ENCODE assay signal across 21 cellular contexts in genomic region chr3:179565496-179565895, GRCh38. TPM values are rescaled to one million over a fixed set of nuclear protein-coding genes. Genes with fewer than 3 reads are reported as not detected.
DNase-seq lines count a peak whose midpoint lies in the region; ATAC-seq and TF ChIP-seq lines count a peak whose summit lies in the region.
"Had no signal": no experiment of that assay in that cellular context is flagged by ENCODE, and none has a peak within 500 bp of the region (broad histone marks: within the 10 kb centered on the region; RNA-seq: fewer than 3 reads in every experiment).

No MANE protein-coding gene starts in this region.

- H3K36me3 ChIP-seq in DOHH2 (ENCODE audit: control insufficient read depth, low read length), result peaks cover 31% of the 10 kb centered on the region
- H3K36me3 ChIP-seq in effector memory CD4-positive, alpha-beta T cell (ENCODE audit: control insufficient read depth, insufficient read depth, low read length), result peaks cover 4% of the 10 kb centered on the region
- peaks cover 5% of the 10 kb centered on the region for H3K36me3 ChIP-seq in neural progenitor cell

- H3K36me3 Mint-ChIP-seq in IgD-negative memory B cell, result no peaks in the 10 kb centered on the region
- peaks cover 21% of the 10 kb centered on the region for H3K36me3 Mint-ChIP-seq in activated T-helper 2 cell treated with anti-CD3 and anti-CD28 coated beads, Interferon-gamma antibody, Interleukin-2, Interleukin-4, amounts not matched to agents 10 μg/mL and 5 μg/mL and 100 μg/mL, durations not matched to agents 14 hours and 24 hours and 36 hours (ENCODE audit: low read depth)
- peaks cover 1% of the 10 kb centered on the region for H3K36me3 Mint-ChIP-seq in neural progenitor cell

- H3K27ac Mint-ChIP-seq in IgD-negative memory B cell (peak overlapping the region in 2 of 3 donors; percentile 26 to 55), neural progenitor cell (no peak overlapping the region)
- peak overlapping the region; percentile 86 for H3K27ac Mint-ChIP-seq in activated T-helper 2 cell treated with anti-CD3 and anti-CD28 coated beads, Interferon-gamma antibody, Interleukin-2, Interleukin-4, amounts not matched to agents 10 μg/mL and 5 μg/mL and 100 μg/mL, durations not matched to agents 14 hours and 24 hours and 36 hours
- H3K27ac Mint-ChIP-seq: type B pancreatic cell had no signal

- H3K4me3 Mint-ChIP-seq in IgD-negative memory B cell (peak overlapping the region in 2 of 4 donors; percentile 3 to 67), neural progenitor cell (no peak overlapping the region)
- peak overlapping the region; percentile 27 for H3K4me3 Mint-ChIP-seq in activated T-helper 2 cell treated with anti-CD3 and anti-CD28 coated beads, Interferon-gamma antibody, Interleukin-2, Interleukin-4, amounts not matched to agents 10 μg/mL and 5 μg/mL and 100 μg/mL, durations not matched to agents 14 hours and 24 hours and 36 hours (ENCODE audit: low read depth)
- H3K4me3 Mint-ChIP-seq: effector memory CD8-positive, alpha-beta T cell; type B pancreatic cell had no signal

- DNase-seq in GM13976 (ENCODE audit: low spot score), result peak; percentile 38
- DNase-seq in activated T-helper 2 cell treated with anti-CD3 and anti-CD28 coated beads, Interferon-gamma antibody, Interleukin-2, Interleukin-4, amounts not matched to agents 10 μg/mL and 5 μg/mL and 100 μg/mL, durations not matched to agents 14 hours and 24 hours and 36 hours (ENCODE audit: low spot score), result no peak
- DNase-seq in effector memory CD4-positive, alpha-beta T cell, result no peak
- DNase-seq in cerebellar cortex (ENCODE audit: low spot score), result no peak
- DNase-seq in neural progenitor cell (ENCODE audit: low spot score), result no peak
- DNase-seq: DMS79; effector memory CD8-positive, alpha-beta T cell; hypothalamus; midbrain; NCI-H1417; NK-92 treated with Interleukin-12 subunit alpha and Interleukin-12 subunit beta, amount 100 ng/mL, for 24 hours; occipital lobe; SHP77 treated with DMSO at 0.1 percent for 48 hours; stimulated activated CD4-positive, alpha-beta T cell treated with anti-CD3 and anti-CD28 coated beads, Interleukin-4, amount 100 ng/mL, for 24 hours had no signal

- H3K27me3 Mint-ChIP-seq in IgD-negative memory B cell (no peaks in the 10 kb centered on the region), neural progenitor cell (ENCODE audit: insufficient read depth, low read depth) (peaks cover 4% of the 10 kb centered on the region)
- H3K27me3 Mint-ChIP-seq in activated T-helper 2 cell treated with anti-CD3 and anti-CD28 coated beads, Interferon-gamma antibody, Interleukin-2, Interleukin-4, amounts not matched to agents 10 μg/mL and 5 μg/mL and 100 μg/mL, durations not matched to agents 14 hours and 24 hours and 36 hours (ENCODE audit: low read depth), result peaks cover 4% of the 10 kb centered on the region
- H3K27me3 Mint-ChIP-seq: effector memory CD8-positive, alpha-beta T cell; type B pancreatic cell had no signal

- H3K4me3 ChIP-seq in DOHH2 (ENCODE audit: low read length) (no peak overlapping the region), neural progenitor cell (no peak overlapping the region)
- H3K4me3 ChIP-seq in effector memory CD4-positive, alpha-beta T cell (ENCODE audit: insufficient read depth, low read depth, low read length, poor library complexity, severe bottlenecking), result no peak overlapping the region
- H3K4me3 ChIP-seq: BLaER1, cardiac muscle cell had no signal

- H3K79me2 ChIP-seq in DOHH2 (ENCODE audit: control insufficient read depth, low read length), result peaks cover 71% of the 10 kb centered on the region
- H3K79me2 ChIP-seq in neural progenitor cell (ENCODE audit: low read depth), result peaks cover 65% of the 10 kb centered on the region

- H3K4me1 Mint-ChIP-seq in IgD-negative memory B cell (peaks cover 23 to 31% (median 25%) of the 10 kb centered on the region in 3 donors), neural progenitor cell (peaks cover 14% of the 10 kb centered on the region)
- peaks cover 30% of the 10 kb centered on the region for H3K4me1 Mint-ChIP-seq in activated T-helper 2 cell treated with anti-CD3 and anti-CD28 coated beads, Interferon-gamma antibody, Interleukin-2, Interleukin-4, amounts not matched to agents 10 μg/mL and 5 μg/mL and 100 μg/mL, durations not matched to agents 14 hours and 24 hours and 36 hours (ENCODE audit: low read depth)

- H4K20me1 ChIP-seq in DOHH2 (ENCODE audit: control insufficient read depth, insufficient read depth, low read depth, low read length), result peaks cover 11% of the 10 kb centered on the region; the same call in 1 of the 2 replicates
- H4K20me1 ChIP-seq in neural progenitor cell (ENCODE audit: low read depth), result peaks cover 58% of the 10 kb centered on the region

- H3K9me3 ChIP-seq in DOHH2 (ENCODE audit: control insufficient read depth, insufficient read depth, low read length) (no peaks in the 10 kb centered on the region), neural progenitor cell (ENCODE audit: low read depth) (no peaks in the 10 kb centered on the region)
- H3K9me3 ChIP-seq in effector memory CD4-positive, alpha-beta T cell (ENCODE audit: control insufficient read depth, low read length), result no peaks in the 10 kb centered on the region
- H3K9me3 ChIP-seq: BLaER1 had no signal

- H3K4me1 ChIP-seq in DOHH2 (ENCODE audit: control insufficient read depth, low read length), result peaks cover 29% of the 10 kb centered on the region
- peaks cover 13% of the 10 kb centered on the region for H3K4me1 ChIP-seq in effector memory CD4-positive, alpha-beta T cell (ENCODE audit: control insufficient read depth, insufficient read depth, low read length, poor library complexity, severe bottlenecking)
- peaks cover 9% of the 10 kb centered on the region for H3K4me1 ChIP-seq in neural progenitor cell

- H3F3A ChIP-seq in DOHH2 (ENCODE audit: control insufficient read depth, insufficient read depth) (no peaks in the 10 kb centered on the region), neural progenitor cell (ENCODE audit: low read depth) (peaks cover 13% of the 10 kb centered on the region)

- no peak overlapping the region for H3K9ac ChIP-seq in neural progenitor cell

- H3K27me3 ChIP-seq in DOHH2 (ENCODE audit: control insufficient read depth, low read length) (no peaks in the 10 kb centered on the region), neural progenitor cell (no peaks in the 10 kb centered on the region)
- no peaks in the 10 kb centered on the region for H3K27me3 ChIP-seq in effector memory CD4-positive, alpha-beta T cell (replicated peaks; ENCODE audit: control insufficient read depth, insufficient read depth, low read length, poor library complexity, severe bottlenecking)
- H3K27me3 ChIP-seq: BLaER1, cardiac muscle cell had no signal

- H3K4me2 ChIP-seq in DOHH2 (ENCODE audit: low read length) (peak overlapping the region; percentile 39), neural progenitor cell (no peak overlapping the region)

- TF ChIP-seq CTCF in DOHH2 (IDR thresholded peaks at IDR 0.05; ENCODE audit: low read depth, low read length, poor library complexity, severe bottlenecking) (no peak), GM13976 (IDR thresholded peaks at IDR 0.05; ENCODE audit: borderline replicate concordance, control extremely low read depth, extremely low read depth, insufficient read depth, missing control alignments) (no peak), neural progenitor cell (IDR thresholded peaks at IDR 0.05) (no peak)

- no peaks in the 10 kb centered on the region for H3K9me2 ChIP-seq in DOHH2 (replicated peaks; ENCODE audit: control insufficient read depth, low read length)

- H2AFZ ChIP-seq in neural progenitor cell (replicated peaks), result no peak overlapping the region

- intact Hi-C loops in activated T-helper 2 cell treated with anti-CD3 and anti-CD28 coated beads, Interferon-gamma antibody, Interleukin-2, Interleukin-4, amounts not matched to agents 10 μg/mL and 5 μg/mL and 100 μg/mL, durations not matched to agents 14 hours and 24 hours and 36 hours (cut with micrococcal nuclease), result loop anchor here (1.0 kb wide), 1 partner anchor 87 kb away; no protein-coding TSS in a partner anchor

- no peak overlapping the region for H3K27ac ChIP-seq in DOHH2 (ENCODE audit: low read depth, low read length)
- H3K27ac ChIP-seq in effector memory CD4-positive, alpha-beta T cell (ENCODE audit: insufficient read depth, low read length, poor library complexity, severe bottlenecking), result no peak overlapping the region
- no peak overlapping the region for H3K27ac ChIP-seq in neural progenitor cell
- H3K27ac ChIP-seq: BLaER1, cardiac muscle cell, HL-60 had no signal

- in situ Hi-C loops in GM13976 (cut with MboI; ENCODE audit: low sequenced_read_pairs, unreplicated experiment), result loop anchor here (10.0 to 25.0 kb wide), 3 partner anchors 153 to 553 kb away; no protein-coding TSS in a partner anchor

- H3K9me3 Mint-ChIP-seq in IgD-negative memory B cell (no peaks in the 10 kb centered on the region), neural progenitor cell (no peaks in the 10 kb centered on the region)
- no peaks in the 10 kb centered on the region for H3K9me3 Mint-ChIP-seq in activated T-helper 2 cell treated with anti-CD3 and anti-CD28 coated beads, Interferon-gamma antibody, Interleukin-2, Interleukin-4, amounts not matched to agents 10 μg/mL and 5 μg/mL and 100 μg/mL, durations not matched to agents 14 hours and 24 hours and 36 hours
- H3K9me3 Mint-ChIP-seq: effector memory CD8-positive, alpha-beta T cell; type B pancreatic cell had no signal

- ATAC-seq in GM21723 (IDR thresholded peaks at IDR 0.05; ENCODE audit: unreplicated experiment), result no peak
- ATAC-seq: effector memory CD8-positive, alpha-beta T cell had no signal

RNA-seq across cellular contexts. Expression of gene ACTL6A, which starts 2.8 kb away (rescaled TPM):
- 39.9 TPM for polyA plus RNA-seq in IgD-negative memory B cell
- total RNA-seq in activated T-helper 2 cell treated with anti-CD3 and anti-CD28 coated beads, Interferon-gamma antibody, Interleukin-2, Interleukin-4, amounts not matched to agents 10 μg/mL and 5 μg/mL and 100 μg/mL, durations not matched to agents 14 hours and 24 hours and 36 hours, result 114 and 121 TPM in 2 replicates
- total RNA-seq in neural progenitor cell (ENCODE audit: low replicate concordance), result 139 and 155 TPM in 2 replicates

RNA-seq across cellular contexts. Expression of gene MRPL47, which starts 38.9 kb away (rescaled TPM):
- polyA plus RNA-seq in IgD-negative memory B cell, result 54.5 TPM
- 61.2 and 64.4 TPM in 2 replicates for total RNA-seq in activated T-helper 2 cell treated with anti-CD3 and anti-CD28 coated beads, Interferon-gamma antibody, Interleukin-2, Interleukin-4, amounts not matched to agents 10 μg/mL and 5 μg/mL and 100 μg/mL, durations not matched to agents 14 hours and 24 hours and 36 hours
- total RNA-seq in neural progenitor cell (ENCODE audit: low replicate concordance), result 46.8 and 64.5 TPM in 2 replicates

RNA-seq across cellular contexts. Expression of gene NDUFB5, which starts 39.1 kb away (rescaled TPM):
- 96.9 TPM for polyA plus RNA-seq in IgD-negative memory B cell
- total RNA-seq in activated T-helper 2 cell treated with anti-CD3 and anti-CD28 coated beads, Interferon-gamma antibody, Interleukin-2, Interleukin-4, amounts not matched to agents 10 μg/mL and 5 μg/mL and 100 μg/mL, durations not matched to agents 14 hours and 24 hours and 36 hours, result 90.3 and 91.6 TPM in 2 replicates
- 104 and 193 TPM in 2 replicates for total RNA-seq in neural progenitor cell (ENCODE audit: low replicate concordance)
